29 cellular contexts compared by ENCODE assay signal in genomic region chr1:63782982-63783381, GRCh38. TPM values are rescaled to one million over a fixed set of nuclear protein-coding genes. Genes with fewer than 3 reads are reported as not detected.
"Had no signal": no experiment of that assay in that cellular context is flagged by ENCODE, and none has a peak within 500 bp of the region (broad histone marks: within the 10 kb centered on the region; RNA-seq: fewer than 3 reads in every experiment).

No MANE protein-coding gene starts in this region.

- H3K27ac Mint-ChIP-seq: activated CD4-positive, alpha-beta T cell treated with anti-CD3 and anti-CD28 coated beads, Interleukin-2, amount 10 ng/mL, durations not matched to agents 7 days and 5 days; activated CD8-positive, alpha-beta T cell treated with anti-CD3 and anti-CD28 coated beads, Interleukin-2, amount 10 ng/mL, durations not matched to agents 7 days and 5 days; activated naive CD8-positive, alpha-beta T cell treated with anti-CD3 and anti-CD28 coated beads, Interleukin-2, amount 50 U/mL, for 24 hours; activated T-helper 1 cell treated with anti-CD3 and anti-CD28 coated beads, Interleukin-12 subunit alpha, Interleukin-12 subunit beta, Interleukin-2, Interleukin-4 antibody, amounts not matched to agents 30 ng/mL and 10 ng/mL and 1 ng/mL, durations not matched to agents 14 hours and 24 hours and 36 hours; brain; T-cell; T-helper 2 cell treated with Interferon-gamma antibody and Interleukin-4, amounts not matched to agents 5 μg/mL and 100 μg/mL, for 36 hours had no signal

- H3K27ac ChIP-seq: colonic mucosa, dorsolateral prefrontal cortex, spleen, thoracic aorta, upper lobe of right lung, VCaP had no signal

- H3K27me3 ChIP-seq: colonic mucosa, dorsolateral prefrontal cortex, heart right ventricle, spleen, upper lobe of right lung had no signal

- H3K4me3 ChIP-seq: colonic mucosa, dorsolateral prefrontal cortex, heart right ventricle, mucosa of descending colon, spleen, thoracic aorta, upper lobe of right lung had no signal

- ATAC-seq: activated CD8-positive, alpha-beta T cell treated with anti-CD3 and anti-CD28 coated beads, Interleukin-2, amount 10 ng/mL, durations not matched to agents 7 days and 5 days; activated naive CD8-positive, alpha-beta T cell treated with anti-CD3 and anti-CD28 coated beads, Interleukin-2, amount 50 U/mL, for 24 hours; heart right ventricle; left cardiac atrium; mucosa of descending colon; SK-N-SH treated with all-trans-retinoic acid at 6 μM for 48 hours; T-cell; upper lobe of right lung had no signal

- DNase-seq: activated CD4-positive, alpha-beta T cell treated with anti-CD3 and anti-CD28 coated beads, Interleukin-2, amount 10 ng/mL, durations not matched to agents 7 days and 5 days; activated CD4-positive, CD25-positive, alpha-beta regulatory T cell treated with anti-CD3 and anti-CD28 coated beads, Interleukin-2, amount 50 U/mL, for 72 hours; activated CD8-positive, alpha-beta T cell treated with anti-CD3 and anti-CD28 coated beads, Interleukin-2, amount 10 ng/mL, durations not matched to agents 7 days and 5 days; activated gamma-delta T cell; activated naive CD4-positive, alpha-beta T cell treated with anti-CD3 and anti-CD28 coated beads, Interleukin-2, amount 50 U/mL, for 16 hours; activated naive CD8-positive, alpha-beta T cell treated with anti-CD3 and anti-CD28 coated beads, Interleukin-2, amount 50 U/mL, for 24 hours; anterior cingulate cortex; caudate nucleus; colonic mucosa; dorsolateral prefrontal cortex; foreskin fibroblast; heart right ventricle; islet precursor cell; left cardiac atrium; mesenchymal stem cell; mucosa of descending colon; posterior cingulate gyrus; spleen; stimulated activated CD4-positive, alpha-beta T cell treated with anti-CD3 and anti-CD28 coated beads, Interleukin-4, amount 100 ng/mL, for 1 hour; stimulated activated naive CD4-positive, alpha-beta T cell treated with Interleukin-2 at 50 U/mL for 16 hours; T-cell; upper lobe of right lung had no signal

- H3K27me3 Mint-ChIP-seq: brain had no signal

- H3K4me3 Mint-ChIP-seq: activated CD4-positive, alpha-beta T cell treated with anti-CD3 and anti-CD28 coated beads, Interleukin-2, amount 10 ng/mL, durations not matched to agents 7 days and 5 days; activated CD8-positive, alpha-beta T cell treated with anti-CD3 and anti-CD28 coated beads, Interleukin-2, amount 10 ng/mL, durations not matched to agents 7 days and 5 days; activated naive CD8-positive, alpha-beta T cell treated with anti-CD3 and anti-CD28 coated beads, Interleukin-2, amount 50 U/mL, for 24 hours; activated T-helper 1 cell treated with anti-CD3 and anti-CD28 coated beads, Interleukin-12 subunit alpha, Interleukin-12 subunit beta, Interleukin-2, Interleukin-4 antibody, amounts not matched to agents 30 ng/mL and 10 ng/mL and 1 ng/mL, durations not matched to agents 14 hours and 24 hours and 36 hours; brain; T-cell; T-helper 2 cell treated with Interferon-gamma antibody and Interleukin-4, amounts not matched to agents 5 μg/mL and 100 μg/mL, for 36 hours had no signal

- H3K36me3 Mint-ChIP-seq: brain, T-cell had no signal

- H3K9me3 ChIP-seq: colonic mucosa, heart right ventricle, mucosa of descending colon, spleen, thoracic aorta, upper lobe of right lung had no signal

- H3K4me1 ChIP-seq: colonic mucosa had no signal

- H3K9me3 Mint-ChIP-seq: activated CD4-positive, alpha-beta T cell treated with anti-CD3 and anti-CD28 coated beads, Interleukin-2, amount 10 ng/mL, durations not matched to agents 7 days and 5 days; activated naive CD8-positive, alpha-beta T cell treated with anti-CD3 and anti-CD28 coated beads, Interleukin-2, amount 50 U/mL, for 24 hours; activated T-helper 1 cell treated with anti-CD3 and anti-CD28 coated beads, Interleukin-12 subunit alpha, Interleukin-12 subunit beta, Interleukin-2, Interleukin-4 antibody, amounts not matched to agents 30 ng/mL and 10 ng/mL and 1 ng/mL, durations not matched to agents 14 hours and 24 hours and 36 hours; brain; T-cell; T-helper 2 cell treated with Interferon-gamma antibody and Interleukin-4, amounts not matched to agents 5 μg/mL and 100 μg/mL, for 36 hours had no signal

- H3K4me1 Mint-ChIP-seq: activated CD4-positive, alpha-beta T cell treated with anti-CD3 and anti-CD28 coated beads, Interleukin-2, amount 10 ng/mL, durations not matched to agents 7 days and 5 days; activated naive CD8-positive, alpha-beta T cell treated with anti-CD3 and anti-CD28 coated beads, Interleukin-2, amount 50 U/mL, for 24 hours; T-cell had no signal

- H3K36me3 ChIP-seq: colonic mucosa, heart right ventricle, spleen, thoracic aorta, upper lobe of right lung had no signal

- FAIRE-seq: endometrium had no signal

RNA-seq across cellular contexts. Expression of gene ROR1, which starts 9.2 kb away (rescaled TPM):
- total RNA-seq: activated CD4-positive, alpha-beta T cell treated with anti-CD3 and anti-CD28 coated beads, Interleukin-2, amount 10 ng/mL, durations not matched to agents 7 days and 5 days; activated CD8-positive, alpha-beta T cell treated with anti-CD3 and anti-CD28 coated beads, Interleukin-2, amount 10 ng/mL, durations not matched to agents 7 days and 5 days; activated T-helper 1 cell treated with anti-CD3 and anti-CD28 coated beads, Interleukin-12 subunit alpha, Interleukin-12 subunit beta, Interleukin-2, Interleukin-4 antibody, amounts not matched to agents 30 ng/mL and 10 ng/mL and 1 ng/mL, durations not matched to agents 14 hours and 24 hours and 36 hours had no signal
